Comparison of ENCODE assay signal across 1 cellular context in the genomic region with DNA sequence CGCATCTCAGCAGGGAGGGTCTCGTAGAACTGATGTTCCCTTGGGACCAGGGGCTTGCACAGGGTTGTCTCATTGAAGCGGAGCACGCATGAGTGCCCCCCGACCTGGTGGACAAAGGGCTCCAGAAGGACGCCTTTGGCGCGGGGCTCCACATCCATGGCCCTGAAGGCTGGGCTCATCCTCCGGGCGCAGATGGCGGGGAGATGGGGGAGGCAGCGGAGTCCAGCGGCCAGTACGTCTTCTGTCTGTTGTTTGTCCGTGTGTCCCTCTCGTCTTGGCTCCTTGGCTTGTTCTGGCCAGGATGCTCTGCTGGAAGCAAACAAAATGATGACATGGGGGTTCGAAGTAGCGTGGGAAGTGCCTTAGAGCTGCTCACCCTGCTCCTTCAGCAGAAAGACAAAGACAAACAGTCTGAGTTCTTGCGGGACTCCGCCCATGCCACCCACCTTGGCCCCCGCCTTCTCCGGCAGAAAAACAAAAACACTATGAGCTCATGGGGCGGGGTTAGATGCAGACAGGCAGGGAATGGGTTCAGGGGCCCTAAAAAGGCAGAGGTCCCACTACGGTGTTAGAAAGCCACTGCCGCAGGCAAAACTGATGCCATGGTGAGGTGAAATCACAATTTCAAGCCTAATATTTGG.
A peak's percentile ranks its signal among the peaks of the same experiment; 100 is the strongest.
TF ChIP-seq lines count a peak whose summit lies in the region.

No MANE protein-coding gene starts in this region.

TF ChIP-seq in K562, 482 proteins besides CTCF, POLR2A, EP300 and RAD21:
- TF ChIP-seq KAT7 (CRISPR knock-in tag; IDR thresholded peaks at IDR 0.05; ENCODE audit: borderline replicate concordance) = no peak
- TF ChIP-seq, protein P1, sequence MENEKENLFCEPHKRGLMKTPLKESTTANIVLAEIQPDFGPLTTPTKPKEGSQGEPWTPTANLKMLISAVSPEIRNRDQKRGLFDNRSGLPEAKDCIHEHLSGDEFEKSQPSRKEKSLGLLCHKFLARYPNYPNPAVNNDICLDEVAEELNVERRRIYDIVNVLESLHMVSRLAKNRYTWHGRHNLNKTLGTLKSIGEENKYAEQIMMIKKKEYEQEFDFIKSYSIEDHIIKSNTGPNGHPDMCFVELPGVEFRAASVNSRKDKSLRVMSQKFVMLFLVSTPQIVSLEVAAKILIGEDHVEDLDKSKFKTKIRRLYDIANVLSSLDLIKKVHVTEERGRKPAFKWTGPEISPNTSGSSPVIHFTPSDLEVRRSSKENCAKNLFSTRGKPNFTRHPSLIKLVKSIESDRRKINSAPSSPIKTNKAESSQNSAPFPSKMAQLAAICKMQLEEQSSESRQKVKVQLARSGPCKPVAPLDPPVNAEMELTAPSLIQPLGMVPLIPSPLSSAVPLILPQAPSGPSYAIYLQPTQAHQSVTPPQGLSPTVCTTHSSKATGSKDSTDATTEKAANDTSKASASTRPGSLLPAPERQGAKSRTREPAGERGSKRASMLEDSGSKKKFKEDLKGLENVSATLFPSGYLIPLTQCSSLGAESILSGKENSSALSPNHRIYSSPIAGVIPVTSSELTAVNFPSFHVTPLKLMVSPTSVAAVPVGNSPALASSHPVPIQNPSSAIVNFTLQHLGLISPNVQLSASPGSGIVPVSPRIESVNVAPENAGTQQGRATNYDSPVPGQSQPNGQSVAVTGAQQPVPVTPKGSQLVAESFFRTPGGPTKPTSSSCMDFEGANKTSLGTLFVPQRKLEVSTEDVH (IDR thresholded peaks at IDR 0.05; ENCODE audit: low read depth, partially characterized antibody) = no peak
- TF ChIP-seq SRSF9 (IDR thresholded peaks at IDR 0.05; ENCODE audit: borderline replicate concordance, low read depth, low read length) = no peak
- TF ChIP-seq EGR1 (conservative IDR thresholded peaks at IDR 0.05) = peak; percentile 36
- TF ChIP-seq POLR2G (IDR thresholded peaks at IDR 0.05; ENCODE audit: low read depth, low read length) = peak; percentile 23; the same call in 1 of the 2 replicates
TF ChIP-seq in K562: peak in this region for 2.
